ENCODE assay signal across 9 cellular contexts in the genomic region with DNA sequence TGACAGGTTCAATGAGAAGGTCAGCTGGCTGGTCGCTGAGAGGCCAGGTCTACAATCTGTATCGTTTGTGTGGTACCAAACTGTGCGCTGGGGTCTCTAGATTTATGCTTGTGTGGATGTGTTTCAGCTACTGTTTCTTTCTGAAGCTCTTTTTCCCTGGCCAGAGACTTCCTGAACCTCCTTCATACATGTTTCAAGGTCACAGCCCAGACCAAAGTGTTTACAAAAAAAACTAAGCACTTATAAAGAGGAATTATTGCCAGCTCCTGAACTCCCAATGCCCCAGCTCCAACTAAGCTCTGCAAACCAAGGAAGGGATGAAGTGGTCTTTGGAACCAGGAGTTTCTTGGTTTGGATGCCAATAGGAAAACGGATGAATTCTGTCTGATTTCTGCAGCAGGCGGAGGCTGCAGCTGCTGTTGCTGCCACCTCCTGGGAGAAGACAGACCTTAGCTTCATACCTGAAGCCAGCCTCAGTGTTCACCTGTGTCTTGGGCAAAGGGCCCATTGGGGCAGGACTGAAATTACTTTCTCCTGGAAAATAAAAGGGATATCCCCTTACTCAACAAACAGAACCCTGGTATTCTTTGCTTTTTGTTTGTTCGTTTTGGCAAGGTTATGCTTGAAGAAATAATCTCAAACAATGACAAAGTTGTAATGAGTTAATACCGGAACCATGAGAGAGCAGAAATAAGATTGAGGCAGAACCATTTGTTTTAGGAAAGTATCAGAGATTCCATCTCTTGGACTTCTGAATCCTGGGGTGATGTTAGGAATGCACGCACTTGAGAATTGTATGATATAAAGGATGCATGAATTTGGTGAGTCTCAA. TPM values are rescaled to one million over a fixed set of nuclear protein-coding genes. Genes with fewer than 3 reads are reported as not detected.
A peak's percentile ranks its signal among the peaks of the same experiment; 100 is the strongest.
DNase-seq lines count a peak whose midpoint lies in the region; ATAC-seq, FAIRE-seq and TF ChIP-seq lines count a peak whose summit lies in the region.
"Had no signal": no experiment of that assay in that cellular context is flagged by ENCODE, and none has a peak within 500 bp of the region (broad histone marks: within the 10 kb centered on the region; RNA-seq: fewer than 3 reads in every experiment).

No MANE protein-coding gene starts in this region.

- no peaks in the 10 kb centered on the region for H3K4me1 ChIP-seq in CD4-positive, alpha-beta memory T cell (ENCODE audit: insufficient read depth, low read length)
- peaks cover 5 to 12% (median 7%) of the 10 kb centered on the region in 4 donors for H3K4me1 ChIP-seq in stomach

- H3K4me3 Mint-ChIP-seq in CD4-positive, alpha-beta memory T cell = no peak overlapping the region
- H3K4me3 Mint-ChIP-seq: stimulated activated naive CD8-positive, alpha-beta T cell treated with anti-CD3 and anti-CD28 coated beads, Interleukin-15, Interleukin-2, amounts not matched to agents 100 ng/mL and 50 ng/mL, for 24 hours had no signal

- H3K27ac Mint-ChIP-seq in CD4-positive, alpha-beta memory T cell = peak overlapping the region in 1 of 7 donors; percentile 25
- H3K27ac Mint-ChIP-seq: stimulated activated naive CD8-positive, alpha-beta T cell treated with anti-CD3 and anti-CD28 coated beads, Interleukin-15, Interleukin-2, amounts not matched to agents 100 ng/mL and 50 ng/mL, for 24 hours had no signal

- H3K27me3 Mint-ChIP-seq in CD4-positive, alpha-beta memory T cell = no peaks in the 10 kb centered on the region
- H3K27me3 Mint-ChIP-seq: stimulated activated naive CD8-positive, alpha-beta T cell treated with anti-CD3 and anti-CD28 coated beads, Interleukin-15, Interleukin-2, amounts not matched to agents 100 ng/mL and 50 ng/mL, for 24 hours had no signal

- POLR2A ChIA-PET in CD4-positive, alpha-beta memory T cell (lab: Charles Lee; ENCODE audit: partially characterized antibody) = interaction anchor here (0.9 to 3.0 kb wide), 6 partner anchors 25 to 234 kb away, joined by 3 to 27 read pairs (median 4); a partner anchor contains a TSS

- TF ChIP-seq POLR2A in stomach (IDR thresholded peaks at IDR 0.05) = no peak

- H3K9me3 ChIP-seq in CD4-positive, alpha-beta memory T cell (ENCODE audit: control insufficient read depth in 1 of 2, low read length in 2 of 2) = no peaks in the 10 kb centered on the region
- peaks cover 4 to 13% (median 7%) of the 10 kb centered on the region in 4 donors for H3K9me3 ChIP-seq in stomach

- H3K27me3 ChIP-seq in CD4-positive, alpha-beta memory T cell (ENCODE audit: insufficient read depth, low read length) = no peaks in the 10 kb centered on the region
- no peaks in the 10 kb centered on the region for H3K27me3 ChIP-seq in stomach

- 54 to 71% (median 60%) methylated on average over 8 of the region's 8 CpGs for WGBS in stomach, 5 donors

- no peak for TF ChIP-seq EP300 in stomach (IDR thresholded peaks at IDR 0.05)

- peaks cover 10 to 14% of the 10 kb centered on the region in 2 donors for H3K36me3 Mint-ChIP-seq in CD4-positive, alpha-beta memory T cell

- H3K27ac ChIP-seq in CD4-positive, alpha-beta memory T cell (ENCODE audit: low read depth, low read length) = no peak overlapping the region
- no peak overlapping the region for H3K27ac ChIP-seq in stomach

- TF ChIP-seq CTCF in stomach (IDR thresholded peaks at IDR 0.05) = peak in 4 of 7 experiments; percentile 19 to 47 (median 36)

- peaks cover 0 to 2% (median 0%) of the 10 kb centered on the region in 4 donors for H3K4me1 Mint-ChIP-seq in CD4-positive, alpha-beta memory T cell

- peak in 4 of 5 donors; percentile 24 to 28 (median 25) for DNase-seq in CD4-positive, alpha-beta memory T cell
- DNase-seq in HTR-8/SVneo (ENCODE audit: insufficient read length, low spot score) (peak; percentile 28), left ventricle myocardium superior (peak; percentile 51), stomach (peak; percentile 46), 8988T (no peak), AML-193 (lab: John Stamatoyannopoulos, UW) (no peak)
- peak; percentile 31 for DNase-seq in activated T-cell treated with anti-CD3 and anti-CD28 coated beads, Interleukin-2, amount 50 U/mL, for 1 hour

- no peaks in the 10 kb centered on the region for H3K36me3 ChIP-seq in CD4-positive, alpha-beta memory T cell (ENCODE audit: insufficient read depth, low read length)
- no peaks in the 10 kb centered on the region for H3K36me3 ChIP-seq in stomach

- FAIRE-seq in HTR-8/SVneo (lab: Jason Lieb, UNC) = no peak

- CTCF ChIA-PET in CD4-positive, alpha-beta memory T cell (lab: Charles Lee; ENCODE audit: partially characterized antibody) = interaction anchor here (0.6 to 3.0 kb wide), 29 partner anchors 11 to 418 kb away, joined by 3 to 26 read pairs (median 3); no protein-coding TSS in a partner anchor

- ATAC-seq in left ventricle myocardium superior = peak; percentile 47
- ATAC-seq in HG03521 (IDR thresholded peaks at IDR 0.05; ENCODE audit: unreplicated experiment) = no peak

- no peak overlapping the region for H3K4me3 ChIP-seq in CD4-positive, alpha-beta memory T cell (ENCODE audit: low read length in 2 of 2)
- H3K4me3 ChIP-seq in stomach = no peak overlapping the region

- peaks cover 2 to 19% (median 11%) of the 10 kb centered on the region in 8 donors for H3K9me3 Mint-ChIP-seq in CD4-positive, alpha-beta memory T cell

- intact Hi-C loops in CD4-positive, alpha-beta memory T cell (cut with micrococcal nuclease) = loop anchor here (1.0 to 2.0 kb wide), 4 partner anchors 195 to 406 kb away; no protein-coding TSS in a partner anchor
- intact Hi-C loops in left ventricle myocardium superior (cut with micrococcal nuclease) = loop anchor here (10.0 kb wide), 1 partner anchor 188 kb away; no protein-coding TSS in a partner anchor
- intact Hi-C loops in stomach (cut with DNase I; ENCODE audit: low total_unique reads) = no loop called here

RNA-seq across cellular contexts. Expression of a gene that starts 24.6 kb away (rescaled TPM):
- 10 to 100 TPM; 60.7 to 61.0 TPM for total RNA-seq in CD4-positive, alpha-beta memory T cell
- 10 to 100 TPM; 18.1 to 30.1 TPM for polyA plus RNA-seq in CD4-positive, alpha-beta memory T cell
- total RNA-seq in left ventricle myocardium superior = 44.9 TPM
- 100 to 1,000 TPM in 2 of 5 donors, 10 to 100 TPM in 3; 24.5 to 147 (median 43.3) TPM for total RNA-seq in stomach
- 10 to 100 TPM in 2 of 3 donors, 1 to 10 TPM in 1; 9.4 to 13.9 (median 11.5) TPM for polyA plus RNA-seq in stomach

Comparison
In these comparisons a context has a peak if more than half of its experiments do, and no peak if none do; other contexts are left out.
1. DNase-seq: peak in CD4-positive, alpha-beta memory T cell (4 of 5), HTR-8/SVneo (single experiment), activated T-cell treated with anti-CD3 and anti-CD28 coated beads, Interleukin-2, amount 50 U/mL, for 1 hour (single experiment), left ventricle myocardium superior (single experiment) and stomach (single experiment); none in 8988T (single experiment) and AML-193 (0 of 2).